In genomic region chr9:28714175-28714574, GRCh38 we compare ENCODE assay signal across 8 cellular contexts.
"Had no signal": no experiment of that assay in that cellular context is flagged by ENCODE, and none has a peak within 500 bp of the region (broad histone marks: within the 10 kb centered on the region; RNA-seq: fewer than 3 reads in every experiment).

No MANE protein-coding gene starts in this region.

- DNase-seq: GDM1, GF-D8 had no signal

- ATAC-seq: GM12878 had no signal

- FAIRE-seq: G401.6, GM12878, GM12891, GM12892, GM18507, GM19239 had no signal

- H3K4me3 ChIP-seq: GM12878 had no signal
